In genomic region chr2:149743842-149744468, GRCh38 we compare ENCODE assay signal across 17 cellular contexts.
DNase-seq lines count a peak whose midpoint lies in the region; ATAC-seq and TF ChIP-seq lines count a peak whose summit lies in the region.
"Had no signal": no experiment of that assay in that cellular context is flagged by ENCODE, and none has a peak within 500 bp of the region (broad histone marks: within the 10 kb centered on the region; RNA-seq: fewer than 3 reads in every experiment).

No MANE protein-coding gene starts in this region.

- H3K27me3 Mint-ChIP-seq in HFFc6 (ENCODE audit: insufficient read depth): no peaks in the 10 kb centered on the region
- H3K27me3 Mint-ChIP-seq: B cell; central memory CD8-positive, alpha-beta T cell had no signal

- ATAC-seq in HG02840 (IDR thresholded peaks at IDR 0.05; ENCODE audit: low FRiP score, unreplicated experiment): no peak
- no peak for ATAC-seq in GM19324 (IDR thresholded peaks at IDR 0.05; ENCODE audit: low FRiP score, unreplicated experiment)
- ATAC-seq: gastrocnemius medialis, lower lobe of right lung had no signal

- H3K9ac ChIP-seq in adipocyte (ENCODE audit: low read length): no peak overlapping the region

- no peak for TF ChIP-seq POLR2A in adrenal gland (IDR thresholded peaks at IDR 0.05)

- H3K36me3 Mint-ChIP-seq in HFFc6 (ENCODE audit: low read depth): no peaks in the 10 kb centered on the region

- peak overlapping the region; percentile 29 for H2AFZ ChIP-seq in ACC112 (ENCODE audit: low read length, unreplicated experiment)

- peak overlapping the region; percentile 75 for H3K4me3 Mint-ChIP-seq in HFFc6
- H3K4me3 Mint-ChIP-seq: B cell; central memory CD8-positive, alpha-beta T cell had no signal

- no peaks in the 10 kb centered on the region for H3K9me3 Mint-ChIP-seq in HFFc6
- H3K9me3 Mint-ChIP-seq: central memory CD8-positive, alpha-beta T cell had no signal

- no peak overlapping the region for H3K4me3 ChIP-seq in ACC112 (ENCODE audit: low read depth, low read length)
- no peak overlapping the region for H3K4me3 ChIP-seq in adipocyte (ENCODE audit: low read length)
- H3K4me3 ChIP-seq in adrenal gland: no peak overlapping the region
- H3K4me3 ChIP-seq: gastrocnemius medialis, lower lobe of right lung, prostate gland had no signal

- H3K79me2 ChIP-seq in ACC112 (ENCODE audit: control insufficient read depth, insufficient read depth, low read length, unreplicated experiment): no peaks in the 10 kb centered on the region

- intact Hi-C loops in adrenal gland (cut with DNase I): no loop called here

- H3K4me1 ChIP-seq in ACC112 (ENCODE audit: control insufficient read depth, insufficient read depth, low read length, unreplicated experiment) (peaks cover 54% of the 10 kb centered on the region), adipocyte (ENCODE audit: control insufficient read depth, insufficient read depth, low read length) (peaks cover 48% of the 10 kb centered on the region), adrenal gland (replicated peaks in 1 of 2) (peaks cover 5 to 14% of the 10 kb centered on the region in 2 donors)
- H3K4me1 ChIP-seq: lower lobe of right lung, prostate gland had no signal

- H3K4me1 Mint-ChIP-seq in HFFc6 (ENCODE audit: low read depth): peaks cover 89% of the 10 kb centered on the region
- H3K4me1 Mint-ChIP-seq: B cell; central memory CD8-positive, alpha-beta T cell had no signal

- H3K9me3 ChIP-seq in adipocyte (ENCODE audit: control insufficient read depth, low read length): no peaks in the 10 kb centered on the region
- H3K9me3 ChIP-seq in adrenal gland (replicated peaks in 1 of 3): no peaks in the 10 kb centered on the region
- H3K9me3 ChIP-seq: gastrocnemius medialis, lower lobe of right lung, prostate gland had no signal

- H3K36me3 ChIP-seq in ACC112 (ENCODE audit: insufficient read depth, low read length): no peaks in the 10 kb centered on the region
- no peaks in the 10 kb centered on the region for H3K36me3 ChIP-seq in adipocyte (ENCODE audit: control insufficient read depth, insufficient read depth, low read length, severe bottlenecking)
- no peaks in the 10 kb centered on the region for H3K36me3 ChIP-seq in adrenal gland (replicated peaks in 1 of 2)
- H3K36me3 ChIP-seq: gastrocnemius medialis, lower lobe of right lung, prostate gland had no signal

- H3K27me3 ChIP-seq in ACC112 (ENCODE audit: insufficient read depth, low read length) (no peaks in the 10 kb centered on the region), adipocyte (replicated peaks; ENCODE audit: control insufficient read depth, insufficient read depth, low read length) (no peaks in the 10 kb centered on the region), adrenal gland (no peaks in the 10 kb centered on the region)
- H3K27me3 ChIP-seq: gastrocnemius medialis had no signal

- DNase-seq in HFFc6 (peak; percentile 95), adipocyte (ENCODE audit: low read depth) (peak; percentile 88), glomerular visceral epithelial cell (ENCODE audit: extremely low spot score) (peak; percentile 57), AML-193 (lab: John Stamatoyannopoulos, UW) (no peak), adrenal gland (no peak)
- DNase-seq: gastrocnemius medialis, Karpas-422, lower lobe of right lung, NCI-H345, Right ventricle myocardium superior had no signal

- H3K27ac ChIP-seq in ACC112 (ENCODE audit: low read depth, low read length) (peak overlapping the region; percentile 71), adrenal gland (no peak overlapping the region)
- H3K27ac ChIP-seq: gastrocnemius medialis, lower lobe of right lung, prostate gland, VCaP had no signal

- H3K27ac Mint-ChIP-seq in HFFc6: peak overlapping the region; percentile 89
- H3K27ac Mint-ChIP-seq: B cell had no signal

- 83 to 91% (median 88%) methylated on average over 6 of the region's 6 CpGs for WGBS in adrenal gland, 4 donors

- TF ChIP-seq CTCF in HFFc6 (IDR thresholded peaks at IDR 0.05) (peak; percentile 55), adrenal gland (IDR thresholded peaks at IDR 0.05) (no peak)

Comparison
In these comparisons a context has a peak if more than half of its experiments do, and no peak if none do; other contexts are left out.
1. DNase-seq: peak in HFFc6 (single experiment), adipocyte (single experiment) and glomerular visceral epithelial cell (single experiment); none in AML-193 (0 of 2) and adrenal gland (0 of 7).